In the genomic region with DNA sequence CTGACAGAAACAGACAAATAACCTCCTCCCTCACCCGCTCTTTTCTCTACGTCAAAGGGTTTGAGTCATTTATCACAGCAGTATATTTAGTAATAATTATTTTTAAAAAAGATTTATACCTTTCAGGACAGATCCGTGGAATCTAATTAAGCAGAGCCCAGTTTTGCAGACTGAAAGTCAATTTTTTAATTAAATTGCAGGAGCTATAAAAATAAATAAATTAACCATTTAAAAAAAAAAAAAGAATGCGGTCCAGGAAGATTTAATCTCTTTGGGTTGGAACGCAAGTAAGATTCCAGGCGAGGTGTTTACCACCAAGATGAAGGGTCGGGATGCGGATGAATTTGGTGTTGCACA, we compare ENCODE assay signal across 1 cellular context.
TF ChIP-seq lines count a peak whose summit lies in the region.

No MANE protein-coding gene starts in this region.

TF ChIP-seq in SK-N-SH treated with all-trans-retinoic acid at 6 μM for 48 hours, 23 proteins besides CTCF, POLR2A, EP300 and RAD21 (continued from another document):
- TF ChIP-seq, protein P1, sequence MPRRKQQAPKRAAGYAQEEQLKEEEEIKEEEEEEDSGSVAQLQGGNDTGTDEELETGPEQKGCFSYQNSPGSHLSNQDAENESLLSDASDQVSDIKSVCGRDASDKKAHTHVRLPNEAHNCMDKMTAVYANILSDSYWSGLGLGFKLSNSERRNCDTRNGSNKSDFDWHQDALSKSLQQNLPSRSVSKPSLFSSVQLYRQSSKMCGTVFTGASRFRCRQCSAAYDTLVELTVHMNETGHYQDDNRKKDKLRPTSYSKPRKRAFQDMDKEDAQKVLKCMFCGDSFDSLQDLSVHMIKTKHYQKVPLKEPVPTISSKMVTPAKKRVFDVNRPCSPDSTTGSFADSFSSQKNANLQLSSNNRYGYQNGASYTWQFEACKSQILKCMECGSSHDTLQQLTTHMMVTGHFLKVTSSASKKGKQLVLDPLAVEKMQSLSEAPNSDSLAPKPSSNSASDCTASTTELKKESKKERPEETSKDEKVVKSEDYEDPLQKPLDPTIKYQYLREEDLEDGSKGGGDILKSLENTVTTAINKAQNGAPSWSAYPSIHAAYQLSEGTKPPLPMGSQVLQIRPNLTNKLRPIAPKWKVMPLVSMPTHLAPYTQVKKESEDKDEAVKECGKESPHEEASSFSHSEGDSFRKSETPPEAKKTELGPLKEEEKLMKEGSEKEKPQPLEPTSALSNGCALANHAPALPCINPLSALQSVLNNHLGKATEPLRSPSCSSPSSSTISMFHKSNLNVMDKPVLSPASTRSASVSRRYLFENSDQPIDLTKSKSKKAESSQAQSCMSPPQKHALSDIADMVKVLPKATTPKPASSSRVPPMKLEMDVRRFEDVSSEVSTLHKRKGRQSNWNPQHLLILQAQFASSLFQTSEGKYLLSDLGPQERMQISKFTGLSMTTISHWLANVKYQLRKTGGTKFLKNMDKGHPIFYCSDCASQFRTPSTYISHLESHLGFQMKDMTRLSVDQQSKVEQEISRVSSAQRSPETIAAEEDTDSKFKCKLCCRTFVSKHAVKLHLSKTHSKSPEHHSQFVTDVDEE (CRISPR knock-in tag; IDR thresholded peaks at IDR 0.05) = no peak
- TF ChIP-seq RARB (CRISPR knock-in tag; IDR thresholded peaks at IDR 0.05) = no peak
- no peak for TF ChIP-seq SNAI2 (CRISPR knock-in tag; IDR thresholded peaks at IDR 0.05)
- TF ChIP-seq TCF4 (CRISPR knock-in tag; IDR thresholded peaks at IDR 0.05; ENCODE audit: borderline replicate concordance) = no peak
